Comparison of ENCODE assay signal across 17 cellular contexts in genomic region chr5:178123987-178124925, GRCh38. TPM values are rescaled to one million over a fixed set of nuclear protein-coding genes. Genes with fewer than 3 reads are reported as not detected.
DNase-seq lines count a peak whose midpoint lies in the region; FAIRE-seq and TF ChIP-seq lines count a peak whose summit lies in the region.
"Had no signal": no experiment of that assay in that cellular context is flagged by ENCODE, and none has a peak within 500 bp of the region (broad histone marks: within the 10 kb centered on the region; RNA-seq: fewer than 3 reads in every experiment).

No MANE protein-coding gene starts in this region.

- H3K4me2 ChIP-seq in PC-9, result peak overlapping the region; percentile 77

- no peaks in the 10 kb centered on the region for H3K79me2 ChIP-seq in PC-9 (ENCODE audit: low read depth)

- intact Hi-C loops in PC-9 (cut with micrococcal nuclease; ENCODE audit: unreplicated experiment) (loop anchor here (1.0 to 2.0 kb wide), 3 partner anchors 15 to 46 kb away; no protein-coding TSS in a partner anchor), kidney (cut with DNase I) (no loop called here), vagina (cut with DNase I) (no loop called here)

- no peaks in the 10 kb centered on the region for H3K27me3 ChIP-seq in PC-9 (ENCODE audit: insufficient read depth, low read depth)
- H3K27me3 ChIP-seq in suprapubic skin, result peaks cover 18% of the 10 kb centered on the region
- H3K27me3 ChIP-seq in vagina, result no peaks in the 10 kb centered on the region
- H3K27me3 ChIP-seq in WERI-Rb-1 (ENCODE audit: insufficient read depth, low read depth, severe bottlenecking), result no peaks in the 10 kb centered on the region
- H3K27me3 ChIP-seq: right lobe of liver had no signal

- no peaks in the 10 kb centered on the region for H3K9me2 ChIP-seq in PC-9 (ENCODE audit: insufficient read depth)

- CTCF ChIA-PET in PC-9 (lab: Charles Lee), result interaction anchor here (0.5 to 1.1 kb wide), 5 partner anchors 17 to 50 kb away, joined by 3 to 6 read pairs (median 6); no protein-coding TSS in a partner anchor

- no peaks in the 10 kb centered on the region for H4K20me1 ChIP-seq in PC-9 (ENCODE audit: insufficient read depth)

- TF ChIP-seq EP300 in suprapubic skin (IDR thresholded peaks at IDR 0.05), result no peak

- H3K4me1 ChIP-seq in PC-9 (replicated peaks; ENCODE audit: insufficient read depth), result peaks cover 33% of the 10 kb centered on the region
- peaks cover 0 to 11% of the 10 kb centered on the region in 2 donors for H3K4me1 ChIP-seq in kidney (ENCODE audit: control insufficient read depth in 1 of 2, insufficient read depth in 1 of 2, low read depth in 1 of 2, low read length in 2 of 2)
- H3K4me1 ChIP-seq in suprapubic skin, result peaks cover 49% of the 10 kb centered on the region
- peaks cover 35% of the 10 kb centered on the region for H3K4me1 ChIP-seq in vagina
- H3K4me1 ChIP-seq: right lobe of liver had no signal

- no peak overlapping the region for H2AFZ ChIP-seq in PC-9

- no peak overlapping the region for H3K9ac ChIP-seq in kidney (ENCODE audit: low read length in 2 of 2)

- H3F3A ChIP-seq in PC-9 (ENCODE audit: insufficient read depth, low read depth), result peaks cover 18% of the 10 kb centered on the region

- POLR2A ChIA-PET in PC-9 (lab: Charles Lee; ENCODE audit: unreplicated experiment), result interaction anchor here (0.5 to 0.6 kb wide), 2 partner anchors 46 to 510 kb away, joined by 4 to 5 read pairs; no protein-coding TSS in a partner anchor

- TF ChIP-seq POLR2A in suprapubic skin (IDR thresholded peaks at IDR 0.05) (no peak), vagina (IDR thresholded peaks at IDR 0.05) (no peak)

- TF ChIP-seq CTCF in PC-9 (conservative IDR thresholded peaks at IDR 0.05), result no peak
- TF ChIP-seq CTCF in kidney (IDR thresholded peaks at IDR 0.05; ENCODE audit: borderline replicate concordance, extremely low read depth, insufficient read depth), result no peak
- no peak for TF ChIP-seq CTCF in suprapubic skin (IDR thresholded peaks at IDR 0.05)
- no peak for TF ChIP-seq CTCF in vagina (IDR thresholded peaks at IDR 0.05)
- no peak for TF ChIP-seq CTCF in WERI-Rb-1 (IDR thresholded peaks at IDR 0.05; ENCODE audit: low read depth, low read length)

- H3K9me3 ChIP-seq in PC-9 (ENCODE audit: insufficient read depth, low read depth) (no peaks in the 10 kb centered on the region), kidney (ENCODE audit: control insufficient read depth in 1 of 2, low read length in 2 of 2) (no peaks in the 10 kb centered on the region), suprapubic skin (no peaks in the 10 kb centered on the region), vagina (no peaks in the 10 kb centered on the region), WERI-Rb-1 (ENCODE audit: severe bottlenecking) (no peaks in the 10 kb centered on the region)
- H3K9me3 ChIP-seq: right lobe of liver had no signal

- H3K27ac ChIP-seq in PC-9, result peak overlapping the region; percentile 94
- no peak overlapping the region for H3K27ac ChIP-seq in kidney (ENCODE audit: low read depth in 2 of 2, low read length in 2 of 2)
- peak overlapping the region; percentile 74 for H3K27ac ChIP-seq in suprapubic skin
- no peak overlapping the region for H3K27ac ChIP-seq in vagina
- H3K27ac ChIP-seq in WERI-Rb-1, result no peak overlapping the region
- H3K27ac ChIP-seq: HL-60, right lobe of liver, VCaP had no signal

- H3K4me3 ChIP-seq in PC-9 (peak overlapping the region; percentile 32; the same call in 1 of the 2 replicates), kidney (ENCODE audit: low read length in 2 of 2) (no peak overlapping the region), suprapubic skin (no peak overlapping the region), vagina (no peak overlapping the region), WERI-Rb-1 (ENCODE audit: low read depth, low read length) (no peak overlapping the region)
- H3K4me3 ChIP-seq: right lobe of liver had no signal

- FAIRE-seq in kidney (lab: Jason Lieb, UNC), result no peak
- FAIRE-seq: endometrium had no signal

- no peaks in the 10 kb centered on the region for H3K36me3 ChIP-seq in PC-9 (ENCODE audit: low read depth)
- H3K36me3 ChIP-seq in kidney (ENCODE audit: control insufficient read depth in 1 of 2, insufficient read depth in 2 of 2, low read length in 2 of 2), result no peaks in the 10 kb centered on the region
- no peaks in the 10 kb centered on the region for H3K36me3 ChIP-seq in suprapubic skin
- no peaks in the 10 kb centered on the region for H3K36me3 ChIP-seq in vagina
- H3K36me3 ChIP-seq in WERI-Rb-1, result peaks cover 3% of the 10 kb centered on the region; the same call in 1 of the 2 replicates
- H3K36me3 ChIP-seq: right lobe of liver had no signal

- BruUV-seq in PC-9 (replicated peaks; lab: Mats Ljungman, UMichigan), result no TSS peak

- DNase-seq in NCI-H1417 (lab: John Stamatoyannopoulos, UW), result peak in 2 of 3 experiments; percentile 12 to 19
- DNase-seq in NCI-H1417 treated with DMSO at 0.1 percent for 48 hours (lab: John Stamatoyannopoulos, UW), result no peak
- DNase-seq in PC-9, result peak; percentile 95 to 99
- DNase-seq in kidney, result peak; percentile 83
- peak in 1 of 2 donors; percentile 78 for DNase-seq in suprapubic skin (ENCODE audit: low spot score in 2 of 2)
- DNase-seq in vagina (ENCODE audit: extremely low spot score in 2 of 2), result no peak
- no peak for DNase-seq in WERI-Rb-1
- no peak for DNase-seq in dedifferentiated amniotic fluid mesenchymal stem cell (ENCODE audit: extremely low spot score)
- DNase-seq: activated CD8-positive, alpha-beta memory T cell treated with anti-CD3 and anti-CD28 coated beads, Interleukin-2, amount 10 ng/mL, durations not matched to agents 7 days and 5 days; left cardiac atrium; natural killer cell; NCI-H2171; right lobe of liver; stimulated activated CD4-positive, alpha-beta T cell treated with anti-CD3 and anti-CD28 coated beads, Interleukin-4, amount 100 ng/mL, for 1 hour had no signal

- WGBS in suprapubic skin, result 68% methylated on average over 7 of the region's 17 CpGs

RNA-seq across cellular contexts. Expression of gene RMND5B, which starts 6.6 kb away (rescaled TPM):
- 30.3 and 35.1 TPM in 2 replicates for total RNA-seq in PC-9 (2021)
- 45.3 TPM for total RNA-seq in kidney
- 36.6 TPM for polyA plus RNA-seq in kidney (ENCODE audit: insufficient read depth, low read depth, low replicate concordance)
- total RNA-seq in suprapubic skin, result 10 to 100 TPM; 38.6 to 60.6 (median 42.9) TPM
- total RNA-seq in vagina, result 51.6 TPM

RNA-seq across cellular contexts. Expression of gene N4BP3, which starts 10.9 kb away (rescaled TPM):
- total RNA-seq in PC-9 (2021) (0.81 and 1.1 TPM in 2 replicates), kidney (5.6 TPM), suprapubic skin (10 to 100 TPM in 3 of 4 donors, 1 to 10 TPM in 1; 7.6 to 14.0 (median 11.7) TPM), vagina (4.9 TPM)
- 2.4 TPM for polyA plus RNA-seq in kidney (ENCODE audit: insufficient read depth, low read depth, low replicate concordance)

RNA-seq across cellular contexts. Expression of gene NHP2, which starts 29.4 kb away (rescaled TPM):
- total RNA-seq in PC-9 (2021) (221 and 229 TPM in 2 replicates), kidney (98.6 TPM), suprapubic skin (100 to 1,000 TPM in 3 of 4 donors, 10 to 100 TPM in 1; 75.8 to 278 (median 210) TPM), vagina (172 TPM)
- 129 TPM for polyA plus RNA-seq in kidney (ENCODE audit: insufficient read depth, low read depth, low replicate concordance)

Comparison
In these comparisons a context has a peak if more than half of its experiments do, and no peak if none do; other contexts are left out.
1. DNase-seq: peak in NCI-H1417 (2 of 3), PC-9 (2 of 2) and kidney (single experiment); none in NCI-H1417 treated with DMSO at 0.1 percent for 48 hours (single experiment), vagina (0 of 2), WERI-Rb-1 (single experiment) and dedifferentiated amniotic fluid mesenchymal stem cell (single experiment).
2. H3K27ac ChIP-seq: peak in PC-9 (single experiment) and suprapubic skin (single experiment); none in kidney (0 of 2), vagina (single experiment) and WERI-Rb-1 (single experiment).